ENCODE assay signal across 8 cellular contexts in genomic region chr1:52032785-52033131, GRCh38. TPM values are rescaled to one million over a fixed set of nuclear protein-coding genes. Genes with fewer than 3 reads are reported as not detected.
DNase-seq lines count a peak whose midpoint lies in the region; ATAC-seq, FAIRE-seq and TF ChIP-seq lines count a peak whose summit lies in the region.

No MANE protein-coding gene starts in this region.

- no peaks in the 10 kb centered on the region for H3K9me3 ChIP-seq in HepG2 (ENCODE audit: low read length)

- BruUV-seq in HepG2 (replicated peaks; lab: Mats Ljungman, UMichigan) = no TSS peak

- H3K9ac ChIP-seq in HepG2 (ENCODE audit: insufficient read depth, low read depth, low read length) = peak overlapping the region; percentile 90

- TF ChIP-seq RAD21 in HepG2 (CRISPR knock-in tag; IDR thresholded peaks at IDR 0.05) = no peak

- 3% methylated on average over 20 of the region's 24 CpGs for WGBS in HepG2 (ENCODE audit: low lambda C conversion rate)

- ATAC-seq in activated CD4-positive, CD25-positive, alpha-beta regulatory T cell treated with anti-CD3 and anti-CD28 coated beads, Interleukin-2, amount 50 U/mL, for 24 hours = no peak
- peak; percentile 41 for ATAC-seq in HG02759 (IDR thresholded peaks at IDR 0.05; ENCODE audit: unreplicated experiment)
- ATAC-seq in HepG2 = peak; percentile 63
- no peak for ATAC-seq in stimulated activated naive CD8-positive, alpha-beta T cell treated with anti-CD3 and anti-CD28 coated beads, Interleukin-15, Interleukin-2, amounts not matched to agents 100 U/mL and 50 U/mL, for 24 hours

- peaks cover 35% of the 10 kb centered on the region for H3K79me2 ChIP-seq in HepG2 (ENCODE audit: insufficient read depth, low read length)

- POLR2A ChIA-PET in HepG2 (lab: Yijun Ruan, JAX) = interaction anchor here (1.3 to 2.6 kb wide), 3 partner anchors 9 to 23 kb away, joined by 4 to 25 read pairs (median 5); partner anchors contain the start of genes BTF3L4 and TXNDC12

- in situ Hi-C loops in HepG2 (cut with HindIII; ENCODE audit: extremely low pct_ligation_motif_present, low pct_unique_long_range_greater_than_20kb) = no loop called here

- TF ChIP-seq CTCF in coronary artery (IDR thresholded peaks at IDR 0.05) = no peak
- TF ChIP-seq CTCF in HepG2 (CRISPR knock-in tag; IDR thresholded peaks at IDR 0.05) = no peak

- intact Hi-C loops in HepG2 (cut with micrococcal nuclease; ENCODE audit: unreplicated experiment) = no loop called here

- FAIRE-seq in HepG2 (lab: Jason Lieb, UNC) = no peak

- no peak for TF ChIP-seq POLR2A in HepG2 (IDR thresholded peaks at IDR 0.05; ENCODE audit: insufficient read depth in 1 of 2, low read depth in 2 of 2, low read length in 2 of 2)

- H3K4me3 ChIP-seq in coronary artery = peak overlapping the region; percentile 86
- H3K4me3 ChIP-seq in HepG2 (replicated peaks in 1 of 3; ENCODE audit: insufficient read depth in 1 of 3, low read depth in 2 of 3, low read length in 3 of 3) = peak overlapping the region; percentile 75 to 95 (median 88)

- H3K4me1 ChIP-seq in HepG2 (ENCODE audit: insufficient read depth, low read length) = peaks cover 76% of the 10 kb centered on the region

- H3K36me3 ChIP-seq in HepG2 (replicated peaks in 1 of 2; ENCODE audit: control insufficient read depth in 1 of 2, insufficient read depth in 2 of 2, low read length in 2 of 2) = no peaks in the 10 kb centered on the region

- DNase-seq in activated CD4-positive, CD25-positive, alpha-beta regulatory T cell treated with anti-CD3 and anti-CD28 coated beads, Interleukin-2, amount 50 U/mL, for 72 hours = peak; percentile 44
- DNase-seq in RPMI8226 = peak; percentile 53
- DNase-seq in coronary artery (ENCODE audit: low spot score) = peak; percentile 76
- DNase-seq in HepG2 (ENCODE audit: low spot score) = peak; percentile 15
- peak; percentile 28 for DNase-seq in stimulated activated naive CD8-positive, alpha-beta T cell treated with anti-CD3 and anti-CD28 coated beads, Interleukin-15, Interleukin-2, amounts not matched to agents 100 U/mL and 50 U/mL, for 24 hours
- no peak for DNase-seq in KG1 (lab: John Stamatoyannopoulos, UW)

- peak overlapping the region; percentile 94 for H3K4me2 ChIP-seq in HepG2 (ENCODE audit: low read depth, low read length)

- TF ChIP-seq EP300 in HepG2 (IDR thresholded peaks at IDR 0.05; ENCODE audit: low read depth in 2 of 2, low read length in 2 of 2) = no peak
- TF ChIP-seq EP300 in HepG2 (CRISPR knock-in tag; IDR thresholded peaks at IDR 0.05; ENCODE audit: borderline replicate concordance) = no peak

- no peak overlapping the region for H2AFZ ChIP-seq in HepG2 (ENCODE audit: low read length)

- CTCF ChIA-PET in HepG2 (lab: Yijun Ruan, JAX; ENCODE audit: low intra/inter-chr PET ratio, low total read pairs) = no interaction called here

- peak overlapping the region; percentile 78 to 91 for H3K27ac ChIP-seq in coronary artery
- H3K27ac ChIP-seq in HepG2 (ENCODE audit: extremely low read length, insufficient read depth, low read length) = peak overlapping the region; percentile 80

- H3K27me3 ChIP-seq in HepG2 (ENCODE audit: control insufficient read depth in 1 of 2, insufficient read depth in 2 of 2, low read length in 2 of 2) = no peaks in the 10 kb centered on the region; a peak in 1 of 5 replicates

- H4K20me1 ChIP-seq in HepG2 (ENCODE audit: insufficient read depth, low read length) = no peaks in the 10 kb centered on the region

RNA-seq across cellular contexts. Expression of gene KTI12, which starts 0.9 kb away (rescaled TPM):
- total RNA-seq in HepG2 (2016; rRNA removed; fragmentation: Illumina TruSeq; extraction: Trizol) = 10.2 and 11.8 TPM in 2 replicates
- total RNA-seq in HepG2 (2016; cell fraction: cytosol; rRNA removed; fragmentation: Illumina TruSeq; extraction: Trizol; ENCODE audit: low read depth) = 1.4 and 2.0 TPM in 2 replicates
- total RNA-seq in HepG2 (2016; cell fraction: insoluble cytoplasmic fraction; rRNA removed; fragmentation: Illumina TruSeq; extraction: Trizol) = 10.6 and 12.0 TPM in 2 replicates
- 5.3 and 5.6 TPM in 2 replicates for total RNA-seq in HepG2 (2016; cell fraction: membrane; rRNA removed; fragmentation: Illumina TruSeq; extraction: Trizol)
- total RNA-seq in HepG2 (2016; cell fraction: nucleus; rRNA removed; fragmentation: Illumina TruSeq; extraction: Trizol) = 7.0 and 8.3 TPM in 2 replicates
- polyA plus RNA-seq in HepG2 (2011; rRNA removed) = 7.0 and 7.4 TPM in 2 replicates
- polyA plus RNA-seq in HepG2 (2011; cell fraction: cytosol; rRNA removed) = 7.6 and 9.9 TPM in 2 replicates
- polyA plus RNA-seq in HepG2 (2011; cell fraction: nucleus; rRNA removed) = 7.4 and 7.7 TPM in 2 replicates
- polyA plus RNA-seq in HepG2 (2012) = 5.6 and 6.2 TPM in 2 replicates
- 1.1 and 1.5 TPM in 2 replicates for polyA plus RNA-seq in HepG2 (2016; cell fraction: cytosol; fragmentation: Illumina TruSeq; extraction: Trizol; ENCODE audit: low read depth)
- 10.2 and 12.7 TPM in 2 replicates for polyA plus RNA-seq in HepG2 (2016; cell fraction: insoluble cytoplasmic fraction; fragmentation: Illumina TruSeq; extraction: Trizol; ENCODE audit: low read depth)
- 2.7 and 3.0 TPM in 2 replicates for polyA plus RNA-seq in HepG2 (2016; cell fraction: membrane; fragmentation: Illumina TruSeq; extraction: Trizol; ENCODE audit: low read depth)
- 10.6 and 13.5 TPM in 2 replicates for polyA plus RNA-seq in HepG2 (2016; cell fraction: nucleus; fragmentation: Illumina TruSeq; extraction: Trizol; ENCODE audit: insufficient read depth, low read depth)
- polyA minus RNA-seq in HepG2 (2011; rRNA and poly(A)+ RNA removed; ENCODE audit: low replicate concordance) = 8.9 and 13.7 TPM in 2 replicates
- polyA minus RNA-seq in HepG2 (2011; cell fraction: cytosol; rRNA and poly(A)+ RNA removed) = 2.2 and 2.9 TPM in 2 replicates
- 8.5 and 8.6 TPM in 2 replicates for polyA minus RNA-seq in HepG2 (2011; cell fraction: nucleus; rRNA and poly(A)+ RNA removed)

RNA-seq across cellular contexts. Expression of gene TXNDC12, which starts 22.2 kb away (rescaled TPM):
- 41.7 and 67.2 TPM in 2 replicates for total RNA-seq in HepG2 (2016; rRNA removed; fragmentation: Illumina TruSeq; extraction: Trizol)
- 16.5 and 18.9 TPM in 2 replicates for total RNA-seq in HepG2 (2016; cell fraction: cytosol; rRNA removed; fragmentation: Illumina TruSeq; extraction: Trizol; ENCODE audit: low read depth)
- total RNA-seq in HepG2 (2016; cell fraction: insoluble cytoplasmic fraction; rRNA removed; fragmentation: Illumina TruSeq; extraction: Trizol) = 53.9 and 75.5 TPM in 2 replicates
- total RNA-seq in HepG2 (2016; cell fraction: membrane; rRNA removed; fragmentation: Illumina TruSeq; extraction: Trizol) = 29.2 and 32.2 TPM in 2 replicates
- total RNA-seq in HepG2 (2016; cell fraction: nucleus; rRNA removed; fragmentation: Illumina TruSeq; extraction: Trizol) = 48.0 and 55.0 TPM in 2 replicates
- 55.9 and 65.6 TPM in 2 replicates for polyA plus RNA-seq in HepG2 (2011; rRNA removed)
- 48.6 and 71.0 TPM in 2 replicates for polyA plus RNA-seq in HepG2 (2011; cell fraction: cytosol; rRNA removed)
- 17.5 and 19.1 TPM in 2 replicates for polyA plus RNA-seq in HepG2 (2011; cell fraction: nucleus; rRNA removed)
- 46.7 and 93.9 TPM in 2 replicates for polyA plus RNA-seq in HepG2 (2012)
- polyA plus RNA-seq in HepG2 (2016; cell fraction: cytosol; fragmentation: Illumina TruSeq; extraction: Trizol; ENCODE audit: low read depth) = 19.0 and 19.3 TPM in 2 replicates
- 37.7 and 44.4 TPM in 2 replicates for polyA plus RNA-seq in HepG2 (2016; cell fraction: insoluble cytoplasmic fraction; fragmentation: Illumina TruSeq; extraction: Trizol; ENCODE audit: low read depth)
- polyA plus RNA-seq in HepG2 (2016; cell fraction: membrane; fragmentation: Illumina TruSeq; extraction: Trizol; ENCODE audit: low read depth) = 24.3 and 28.1 TPM in 2 replicates
- polyA plus RNA-seq in HepG2 (2016; cell fraction: nucleus; fragmentation: Illumina TruSeq; extraction: Trizol; ENCODE audit: insufficient read depth, low read depth) = 61.2 and 77.2 TPM in 2 replicates
- polyA minus RNA-seq in HepG2 (2011; rRNA and poly(A)+ RNA removed; ENCODE audit: low replicate concordance) = 32.1 and 68.8 TPM in 2 replicates
- 69.7 and 82.4 TPM in 2 replicates for polyA minus RNA-seq in HepG2 (2011; cell fraction: cytosol; rRNA and poly(A)+ RNA removed)
- polyA minus RNA-seq in HepG2 (2011; cell fraction: nucleus; rRNA and poly(A)+ RNA removed) = 24.1 and 28.7 TPM in 2 replicates

RNA-seq across cellular contexts. Expression of gene BTF3L4, which starts 23.3 kb away (rescaled TPM):
- 74.3 and 112 TPM in 2 replicates for total RNA-seq in HepG2 (2016; rRNA removed; fragmentation: Illumina TruSeq; extraction: Trizol)
- 20.6 and 23.9 TPM in 2 replicates for total RNA-seq in HepG2 (2016; cell fraction: cytosol; rRNA removed; fragmentation: Illumina TruSeq; extraction: Trizol; ENCODE audit: low read depth)
- 77.8 and 124 TPM in 2 replicates for total RNA-seq in HepG2 (2016; cell fraction: insoluble cytoplasmic fraction; rRNA removed; fragmentation: Illumina TruSeq; extraction: Trizol)
- total RNA-seq in HepG2 (2016; cell fraction: membrane; rRNA removed; fragmentation: Illumina TruSeq; extraction: Trizol) = 37.7 and 41.9 TPM in 2 replicates
- total RNA-seq in HepG2 (2016; cell fraction: nucleus; rRNA removed; fragmentation: Illumina TruSeq; extraction: Trizol) = 46.3 and 50.0 TPM in 2 replicates
- polyA plus RNA-seq in HepG2 (2011; rRNA removed) = 45.0 and 59.0 TPM in 2 replicates
- 25.4 and 48.5 TPM in 2 replicates for polyA plus RNA-seq in HepG2 (2011; cell fraction: cytosol; rRNA removed)
- 17.6 and 25.6 TPM in 2 replicates for polyA plus RNA-seq in HepG2 (2011; cell fraction: nucleus; rRNA removed)
- 65.1 and 81.7 TPM in 2 replicates for polyA plus RNA-seq in HepG2 (2012)
- 16.9 and 17.5 TPM in 2 replicates for polyA plus RNA-seq in HepG2 (2016; cell fraction: cytosol; fragmentation: Illumina TruSeq; extraction: Trizol; ENCODE audit: low read depth)
- 121 and 133 TPM in 2 replicates for polyA plus RNA-seq in HepG2 (2016; cell fraction: insoluble cytoplasmic fraction; fragmentation: Illumina TruSeq; extraction: Trizol; ENCODE audit: low read depth)
- polyA plus RNA-seq in HepG2 (2016; cell fraction: membrane; fragmentation: Illumina TruSeq; extraction: Trizol; ENCODE audit: low read depth) = 29.8 and 33.4 TPM in 2 replicates
- 53.7 and 57.4 TPM in 2 replicates for polyA plus RNA-seq in HepG2 (2016; cell fraction: nucleus; fragmentation: Illumina TruSeq; extraction: Trizol; ENCODE audit: insufficient read depth, low read depth)
- polyA minus RNA-seq in HepG2 (2011; rRNA and poly(A)+ RNA removed; ENCODE audit: low replicate concordance) = 19.1 and 24.7 TPM in 2 replicates
- 38.0 and 40.3 TPM in 2 replicates for polyA minus RNA-seq in HepG2 (2011; cell fraction: cytosol; rRNA and poly(A)+ RNA removed)
- polyA minus RNA-seq in HepG2 (2011; cell fraction: nucleus; rRNA and poly(A)+ RNA removed) = 64.2 and 78.8 TPM in 2 replicates

RNA-seq across cellular contexts. Expression of gene RAB3B, which starts 42.3 kb away (rescaled TPM):
- 1.0 and 1.9 TPM in 2 replicates for total RNA-seq in HepG2 (2016; rRNA removed; fragmentation: Illumina TruSeq; extraction: Trizol)
- total RNA-seq in HepG2 (2016; cell fraction: cytosol; rRNA removed; fragmentation: Illumina TruSeq; extraction: Trizol; ENCODE audit: low read depth) = 0.09 and 0.10 TPM in 2 replicates
- 1.2 and 1.6 TPM in 2 replicates for total RNA-seq in HepG2 (2016; cell fraction: insoluble cytoplasmic fraction; rRNA removed; fragmentation: Illumina TruSeq; extraction: Trizol)
- 0.31 and 0.43 TPM in 2 replicates for total RNA-seq in HepG2 (2016; cell fraction: membrane; rRNA removed; fragmentation: Illumina TruSeq; extraction: Trizol)
- 0.65 and 0.81 TPM in 2 replicates for total RNA-seq in HepG2 (2016; cell fraction: nucleus; rRNA removed; fragmentation: Illumina TruSeq; extraction: Trizol)
- 1.2 and 1.7 TPM in 2 replicates for polyA plus RNA-seq in HepG2 (2011; rRNA removed)
- polyA plus RNA-seq in HepG2 (2011; cell fraction: cytosol; rRNA removed) = 0.72 and 1.6 TPM in 2 replicates
- polyA plus RNA-seq in HepG2 (2011; cell fraction: nucleus; rRNA removed) = 0.72 and 1.2 TPM in 2 replicates
- polyA plus RNA-seq in HepG2 (2012) = 0.64 and 1.5 TPM in 2 replicates
- polyA plus RNA-seq in HepG2 (2016; cell fraction: cytosol; fragmentation: Illumina TruSeq; extraction: Trizol; ENCODE audit: low read depth) = 0.07 and 0.08 TPM in 2 replicates
- 0.94 and 1.3 TPM in 2 replicates for polyA plus RNA-seq in HepG2 (2016; cell fraction: insoluble cytoplasmic fraction; fragmentation: Illumina TruSeq; extraction: Trizol; ENCODE audit: low read depth)
- polyA plus RNA-seq in HepG2 (2016; cell fraction: membrane; fragmentation: Illumina TruSeq; extraction: Trizol; ENCODE audit: low read depth) = 0.19 and 0.23 TPM in 2 replicates
- 0.75 and 0.93 TPM in 2 replicates for polyA plus RNA-seq in HepG2 (2016; cell fraction: nucleus; fragmentation: Illumina TruSeq; extraction: Trizol; ENCODE audit: insufficient read depth, low read depth)
- 2.2 TPM in 1 of 2 replicates, not detected in the other for polyA minus RNA-seq in HepG2 (2011; rRNA and poly(A)+ RNA removed; ENCODE audit: low replicate concordance)
- 1.8 and 3.7 TPM in 2 replicates for polyA minus RNA-seq in HepG2 (2011; cell fraction: cytosol; rRNA and poly(A)+ RNA removed)
- 1.0 and 1.9 TPM in 2 replicates for polyA minus RNA-seq in HepG2 (2011; cell fraction: nucleus; rRNA and poly(A)+ RNA removed)

Comparison
In these comparisons a context has a peak if more than half of its experiments do, and no peak if none do; other contexts are left out.
1. ATAC-seq: peak in HG02759 (single experiment) and HepG2 (single experiment); none in activated CD4-positive, CD25-positive, alpha-beta regulatory T cell treated with anti-CD3 and anti-CD28 coated beads, Interleukin-2, amount 50 U/mL, for 24 hours (0 of 2) and stimulated activated naive CD8-positive, alpha-beta T cell treated with anti-CD3 and anti-CD28 coated beads, Interleukin-15, Interleukin-2, amounts not matched to agents 100 U/mL and 50 U/mL, for 24 hours (single experiment).